9 cellular contexts compared by ENCODE assay signal in genomic region chr19:53878786-53879144, GRCh38. TPM values are rescaled to one million over a fixed set of nuclear protein-coding genes. Genes with fewer than 3 reads are reported as not detected.
DNase-seq lines count a peak whose midpoint lies in the region; ATAC-seq and TF ChIP-seq lines count a peak whose summit lies in the region.
"Had no signal": no experiment of that assay in that cellular context is flagged by ENCODE, and none has a peak within 500 bp of the region (broad histone marks: within the 10 kb centered on the region; RNA-seq: fewer than 3 reads in every experiment).

No MANE protein-coding gene starts in this region.

- 33 to 46% methylated on average over 12 of the region's 12 CpGs for WGBS in heart right ventricle, 2 donors

- H3K4me1 Mint-ChIP-seq in naive B cell: peaks cover 32 to 55% (median 48%) of the 10 kb centered on the region in 3 donors

- peaks cover 3 to 16% (median 14%) of the 10 kb centered on the region in 3 donors for H3K27me3 Mint-ChIP-seq in naive B cell

- H3K4me3 Mint-ChIP-seq in naive B cell: no peak overlapping the region

- TF ChIP-seq CTCF in heart right ventricle (IDR thresholded peaks at IDR 0.05): no peak

- H3K27me3 ChIP-seq in heart right ventricle: peaks cover 15 to 43% (median 37%) of the 10 kb centered on the region in 7 donors
- H3K27me3 ChIP-seq in effector memory CD4-positive, alpha-beta T cell (replicated peaks; ENCODE audit: control insufficient read depth, insufficient read depth, low read length, poor library complexity, severe bottlenecking): peaks cover 38% of the 10 kb centered on the region

- H3K27ac Mint-ChIP-seq in naive B cell: peak overlapping the region in 5 of 6 donors; percentile 25 to 85 (median 56)

- ATAC-seq in heart right ventricle (peak in 3 of 8 donors; percentile 2 to 4 (median 2)), Right ventricle myocardium inferior (no peak), naive B cell (ENCODE audit: low read depth in 2 of 2) (no peak), HG03378 (IDR thresholded peaks at IDR 0.05; ENCODE audit: unreplicated experiment) (no peak)

- intact Hi-C loops in heart right ventricle (cut with DNase I) (loop anchor here in 2 of 10 donors (1.0 to 10.0 kb wide), 3 partner anchors 11 to 226 kb away; partner anchors contain the start of genes MYADM (in 1 of the 2), NDUFA3 (in 1 of the 2) and OSCAR (in 1 of the 2)), Right ventricle myocardium inferior (cut with DNase I) (loop anchor here (10.0 kb wide), 1 partner anchor 226 kb away; the partner anchor contains the start of genes NDUFA3 and OSCAR)

- H3K9me3 Mint-ChIP-seq in naive B cell: peaks cover 0 to 6% (median 0%) of the 10 kb centered on the region in 7 donors

- peaks cover 0 to 29% (median 11%) of the 10 kb centered on the region in 9 donors for H3K36me3 ChIP-seq in heart right ventricle
- peaks cover 9% of the 10 kb centered on the region for H3K36me3 ChIP-seq in effector memory CD4-positive, alpha-beta T cell (ENCODE audit: control insufficient read depth, insufficient read depth, low read length)

- H3K4me1 ChIP-seq in heart right ventricle: peaks cover 5 to 66% (median 26%) of the 10 kb centered on the region in 9 donors
- H3K4me1 ChIP-seq in effector memory CD4-positive, alpha-beta T cell (ENCODE audit: control insufficient read depth, insufficient read depth, low read length, poor library complexity, severe bottlenecking): peaks cover 63% of the 10 kb centered on the region

- no peak for DNase-seq in heart right ventricle
- DNase-seq in Right ventricle myocardium inferior (ENCODE audit: missing footprints): no peak
- no peak for DNase-seq in effector memory CD4-positive, alpha-beta T cell
- DNase-seq in naive B cell: no peak
- no peak for DNase-seq in germinal center (ENCODE audit: low spot score)
- DNase-seq in COR-L47 (lab: John Stamatoyannopoulos, UW): no peak
- DNase-seq in HK-2 (ENCODE audit: unreplicated experiment): no peak

- peaks cover 12 to 18% of the 10 kb centered on the region in 2 donors for H3K36me3 Mint-ChIP-seq in naive B cell

- peak overlapping the region; percentile 40 to 71 (median 60) for H3K4me3 ChIP-seq in heart right ventricle
- peak overlapping the region; percentile 44 for H3K4me3 ChIP-seq in effector memory CD4-positive, alpha-beta T cell (ENCODE audit: insufficient read depth, low read depth, low read length, poor library complexity, severe bottlenecking)

- H3K27ac ChIP-seq in heart right ventricle: peak overlapping the region in 6 of 10 donors; percentile 16 to 55 (median 22)
- no peak overlapping the region for H3K27ac ChIP-seq in effector memory CD4-positive, alpha-beta T cell (ENCODE audit: insufficient read depth, low read length, poor library complexity, severe bottlenecking)

- no peaks in the 10 kb centered on the region for H3K9me3 ChIP-seq in heart right ventricle
- H3K9me3 ChIP-seq in effector memory CD4-positive, alpha-beta T cell (ENCODE audit: control insufficient read depth, low read length): no peaks in the 10 kb centered on the region

RNA-seq across cellular contexts. Expression of gene PRKCG, which starts 3.2 kb away (rescaled TPM):
- total RNA-seq in heart right ventricle (not detected), Right ventricle myocardium inferior (not detected)
- polyA plus RNA-seq in heart right ventricle (under 1 TPM in 1 of 2 donors, not detected in 1; 0.07 TPM), naive B cell (ENCODE audit: low read depth in 6 of 6) (under 1 TPM in 2 of 6 donors, not detected in 4; 0.31 to 0.35 TPM)

RNA-seq across cellular contexts. Expression of gene MYADM, which starts 11.1 kb away (rescaled TPM):
- total RNA-seq in heart right ventricle: 100 to 1,000 TPM in 9 of 10 donors, 10 to 100 TPM in 1; 87.4 to 265 (median 135) TPM
- 10 to 100 TPM; 53.7 to 97.1 TPM for polyA plus RNA-seq in heart right ventricle
- 141 TPM for total RNA-seq in Right ventricle myocardium inferior
- 10 to 100 TPM; 13.8 to 56.4 (median 34.9) TPM for polyA plus RNA-seq in naive B cell (ENCODE audit: low read depth in 6 of 6)

RNA-seq across cellular contexts. Expression of gene CACNG7, which starts 30.3 kb away (rescaled TPM):
- total RNA-seq in heart right ventricle: not detected
- not detected for polyA plus RNA-seq in heart right ventricle
- total RNA-seq in Right ventricle myocardium inferior: not detected
- not detected for polyA plus RNA-seq in naive B cell (ENCODE audit: low read depth in 6 of 6)
- total RNA-seq: dermis blood vessel endothelial cell had no signal

RNA-seq across cellular contexts. Expression of gene NLRP12, which starts 54.7 kb away (rescaled TPM):
- total RNA-seq in heart right ventricle (1 to 10 TPM in 1 of 10 donors, under 1 TPM in 8, not detected in 1; 0.11 to 1.0 (median 0.28) TPM), Right ventricle myocardium inferior (0.43 TPM)
- polyA plus RNA-seq in heart right ventricle (under 1 TPM; 0.07 to 0.17 TPM), naive B cell (ENCODE audit: low read depth in 6 of 6) (under 1 TPM in 5 of 6 donors, not detected in 1; 0.06 to 0.13 (median 0.11) TPM)
